8 cellular contexts compared by ENCODE assay signal in genomic region chr1:39398278-39399010, GRCh38.
A peak's percentile ranks its signal among the peaks of the same experiment; 100 is the strongest.
DNase-seq lines count a peak whose midpoint lies in the region; ATAC-seq and TF ChIP-seq lines count a peak whose summit lies in the region.

No MANE protein-coding gene starts in this region.

- DNase-seq in H4 (ENCODE audit: low spot score) = peak; percentile 93
- peak; percentile 58 for DNase-seq in SK-N-SH
- DNase-seq in mammary epithelial cell = peak; percentile 96
- DNase-seq in left lobe of liver (ENCODE audit: low spot score) = no peak
- DNase-seq in stimulated activated CD4-positive, alpha-beta T cell treated with anti-CD3 and anti-CD28 coated beads, Interleukin-4, amount 100 ng/mL, for 24 hours = peak; percentile 36

- H3K27me3 ChIP-seq in ACC112 (ENCODE audit: insufficient read depth, low read length) = no peaks in the 10 kb centered on the region
- no peaks in the 10 kb centered on the region for H3K27me3 ChIP-seq in SK-N-SH (ENCODE audit: insufficient read depth)
- no peaks in the 10 kb centered on the region for H3K27me3 ChIP-seq in mammary epithelial cell (ENCODE audit: insufficient read depth, low read length)

- H3K27ac ChIP-seq in ACC112 (ENCODE audit: low read depth, low read length) (peak overlapping the region; percentile 84), SK-N-SH (ENCODE audit: low read depth in 2 of 2, low read length in 1 of 2) (peak overlapping the region; percentile 69 to 97), mammary epithelial cell (ENCODE audit: insufficient read depth, low read depth, low read length) (peak overlapping the region; percentile 99)

- H3K9me3 ChIP-seq in SK-N-SH = no peaks in the 10 kb centered on the region
- no peaks in the 10 kb centered on the region for H3K9me3 ChIP-seq in mammary epithelial cell (replicated peaks; ENCODE audit: insufficient read depth, low read length)

- peak; percentile 58 for ATAC-seq in left lobe of liver
- ATAC-seq in HG03135 (IDR thresholded peaks at IDR 0.05; ENCODE audit: unreplicated experiment) = no peak
- no peak for ATAC-seq in HG03045 (IDR thresholded peaks at IDR 0.05; ENCODE audit: unreplicated experiment)

- no peak overlapping the region for H2AFZ ChIP-seq in ACC112 (ENCODE audit: low read length, unreplicated experiment)
- H2AFZ ChIP-seq in SK-N-SH (ENCODE audit: low read depth) = no peak overlapping the region
- no peak overlapping the region for H2AFZ ChIP-seq in mammary epithelial cell (ENCODE audit: low read depth, low read length)

- no TSS peak for BruUV-seq in mammary epithelial cell (replicated peaks; lab: Mats Ljungman, UMichigan)

- H3F3A ChIP-seq in SK-N-SH (replicated peaks; ENCODE audit: insufficient read depth) = peaks cover 43% of the 10 kb centered on the region

- H3K9ac ChIP-seq in SK-N-SH (peak overlapping the region; percentile 67; the same call in 1 of the 2 replicates), mammary epithelial cell (ENCODE audit: insufficient read depth, low read length) (peak overlapping the region; percentile 88)

- no peaks in the 10 kb centered on the region for H4K20me1 ChIP-seq in SK-N-SH (ENCODE audit: insufficient read depth)
- no peaks in the 10 kb centered on the region for H4K20me1 ChIP-seq in mammary epithelial cell (ENCODE audit: insufficient read depth, low read length)

- intact Hi-C loops in mammary epithelial cell (cut with micrococcal nuclease) = loop anchor here (1.0 to 10.0 kb wide), 2 partner anchors 10 to 204 kb away; no protein-coding TSS in a partner anchor

- no peaks in the 10 kb centered on the region for H3K9me2 ChIP-seq in SK-N-SH

- TF ChIP-seq EP300 in SK-N-SH (IDR thresholded peaks at IDR 0.05; ENCODE audit: borderline replicate concordance in 1 of 2, low read depth in 1 of 2, low read length in 1 of 2) = peak; percentile 38 to 89; a peak in 2 of 4 replicates

- POLR2A ChIA-PET in SK-N-SH (lab: Yijun Ruan, JAX) = no interaction called here

- H3K79me2 ChIP-seq in ACC112 (ENCODE audit: control insufficient read depth, insufficient read depth, low read length, unreplicated experiment) = peaks cover 52% of the 10 kb centered on the region
- peaks cover 90% of the 10 kb centered on the region for H3K79me2 ChIP-seq in SK-N-SH (ENCODE audit: insufficient read depth)
- peaks cover 84% of the 10 kb centered on the region for H3K79me2 ChIP-seq in mammary epithelial cell (ENCODE audit: insufficient read depth, low read length)

- H3K4me3 ChIP-seq in ACC112 (ENCODE audit: low read depth, low read length) (peak overlapping the region; percentile 13; the same call in 1 of the 2 replicates), SK-N-SH (ENCODE audit: low read depth in 2 of 2, low read length in 1 of 2) (no peak overlapping the region), mammary epithelial cell (replicated peaks in 1 of 3; ENCODE audit: insufficient read depth in 1 of 3, low read depth in 2 of 3, low read length in 3 of 3) (no peak overlapping the region)

- H3K4me1 ChIP-seq in ACC112 (ENCODE audit: control insufficient read depth, insufficient read depth, low read length, unreplicated experiment) (peaks cover 59% of the 10 kb centered on the region), SK-N-SH (ENCODE audit: control insufficient read depth in 1 of 2, insufficient read depth in 2 of 2, low read depth in 1 of 2, low read length in 1 of 2) (peaks cover 7 to 73% of the 10 kb centered on the region in 2 experiments), mammary epithelial cell (ENCODE audit: insufficient read depth, low read length) (peaks cover 59% of the 10 kb centered on the region)

- no peak for TF ChIP-seq CTCF in SK-N-SH (IDR thresholded peaks at IDR 0.05)
- no peak for TF ChIP-seq CTCF in mammary epithelial cell (conservative IDR thresholded peaks at IDR 0.05 in 1 of 2, IDR thresholded peaks at IDR 0.05 in 1 of 2; ENCODE audit: extremely low read depth in 1 of 2, insufficient read depth in 1 of 2, low read depth in 1 of 2, low read length in 2 of 2)

- no peaks in the 10 kb centered on the region for H3K36me3 ChIP-seq in ACC112 (ENCODE audit: insufficient read depth, low read length)
- no peaks in the 10 kb centered on the region for H3K36me3 ChIP-seq in SK-N-SH (replicated peaks in 1 of 2; ENCODE audit: control insufficient read depth in 1 of 2, insufficient read depth in 2 of 2, low read length in 1 of 2)
- no peaks in the 10 kb centered on the region for H3K36me3 ChIP-seq in mammary epithelial cell (ENCODE audit: insufficient read depth, low read length)

- CTCF ChIA-PET in SK-N-SH (lab: Yijun Ruan, JAX) = interaction anchor here (0.7 to 1.4 kb wide), 6 partner anchors 9 to 145 kb away, joined by 3 to 4 read pairs (median 3); no protein-coding TSS in a partner anchor
- CTCF ChIA-PET in mammary epithelial cell (lab: Charles Lee; ENCODE audit: low non-redundant PET) = interaction anchor here (0.7 to 1.0 kb wide), 2 partner anchors 13 to 214 kb away, joined by 7 to 16 read pairs; no protein-coding TSS in a partner anchor

- no peak for TF ChIP-seq RAD21 in SK-N-SH (IDR thresholded peaks at IDR 0.05; ENCODE audit: low read length)

- in situ Hi-C loops in mammary epithelial cell (cut with MboI; ENCODE audit: low sequenced_read_pairs in 2 of 2) = no loop called here

- H3K4me2 ChIP-seq in SK-N-SH (peak overlapping the region; percentile 59), mammary epithelial cell (ENCODE audit: insufficient read depth, low read depth, low read length) (peak overlapping the region; percentile 83)

- WGBS in SK-N-SH (ENCODE audit: low lambda C conversion rate) = 22% methylated on average over 6 of the region's 6 CpGs
- WGBS in mammary epithelial cell (ENCODE audit: low coverage, missing lambda C conversion rate) = 35% methylated on average over 6 of the region's 6 CpGs

- dilution Hi-C loops in mammary epithelial cell (cut with HindIII; ENCODE audit: low sequenced_read_pairs) = no loop called here

TF ChIP-seq in SK-N-SH, 30 proteins besides CTCF, POLR2A, EP300 and RAD21 (continues in another document):
- TF ChIP-seq REST (IDR thresholded peaks at IDR 0.05; ENCODE audit: low read depth, low read length) (no peak), PBX3 (IDR thresholded peaks at IDR 0.05) (peak; percentile 97), JUND (IDR thresholded peaks at IDR 0.05) (peak; percentile 93), RFX5 (IDR thresholded peaks at IDR 0.05; ENCODE audit: low read length) (no peak), FOXM1 (IDR thresholded peaks at IDR 0.05; ENCODE audit: low read depth) (peak; percentile 76; the same call in 1 of the 2 replicates), TAF1 (IDR thresholded peaks at IDR 0.05; ENCODE audit: borderline replicate concordance, low read depth, low read length) (0 out of 2 replicates have a peak, but pooled peaks have one; percentile 20), GATA2 (CRISPR knock-in tag; IDR thresholded peaks at IDR 0.05) (peak; percentile 47), USF2 (IDR thresholded peaks at IDR 0.05; ENCODE audit: borderline replicate concordance, low read depth, low read length) (no peak)
